Comparison of ENCODE assay signal across 15 cellular contexts in genomic region chr9:116647515-116647809, GRCh38. TPM values are rescaled to one million over a fixed set of nuclear protein-coding genes. Genes with fewer than 3 reads are reported as not detected.
DNase-seq lines count a peak whose midpoint lies in the region; ATAC-seq and TF ChIP-seq lines count a peak whose summit lies in the region.
"Had no signal": no experiment of that assay in that cellular context is flagged by ENCODE, and none has a peak within 500 bp of the region (broad histone marks: within the 10 kb centered on the region; RNA-seq: fewer than 3 reads in every experiment).

No MANE protein-coding gene starts in this region.

- no peaks in the 10 kb centered on the region for H3K27me3 ChIP-seq in Loucy (ENCODE audit: insufficient read depth, low read length, poor library complexity, severe bottlenecking)
- H3K27me3 ChIP-seq in left ventricle myocardium inferior (ENCODE audit: low read depth) = no peaks in the 10 kb centered on the region
- H3K27me3 ChIP-seq in gastrocnemius medialis = no peaks in the 10 kb centered on the region
- H3K27me3 ChIP-seq in Peyer's patch = no peaks in the 10 kb centered on the region
- H3K27me3 ChIP-seq: breast epithelium, sigmoid colon had no signal

- in situ Hi-C loops in gastrocnemius medialis (cut with MboI; ENCODE audit: low sequenced_read_pairs in 4 of 4) = no loop called here

- H3K9me3 ChIP-seq in Loucy (ENCODE audit: insufficient read depth, low read depth, low read length) = no peaks in the 10 kb centered on the region
- H3K9me3 ChIP-seq in left ventricle myocardium inferior (replicated peaks) = no peaks in the 10 kb centered on the region
- H3K9me3 ChIP-seq in gastrocnemius medialis = no peaks in the 10 kb centered on the region
- H3K9me3 ChIP-seq in Peyer's patch = no peaks in the 10 kb centered on the region
- H3K9me3 ChIP-seq: breast epithelium, sigmoid colon had no signal

- intact Hi-C loops in left ventricle myocardium inferior (cut with micrococcal nuclease) (loop anchor here (10.0 kb wide), 1 partner anchor 73 kb away; no protein-coding TSS in a partner anchor), gastrocnemius medialis (cut with DNase I; ENCODE audit: low total_unique reads) (loop anchor here (5.0 kb wide), 2 partner anchors 280 to 1055 kb away; no protein-coding TSS in a partner anchor)

- H3K9ac ChIP-seq in Loucy (ENCODE audit: low read depth, low read length, poor library complexity, severe bottlenecking) = no peak overlapping the region

- H2AFZ ChIP-seq in Loucy (ENCODE audit: low read length) = no peak overlapping the region

- peak; percentile 27 for ATAC-seq in GM18867 (IDR thresholded peaks at IDR 0.05; ENCODE audit: unreplicated experiment)
- peak; percentile 96 to 98 for ATAC-seq in gastrocnemius medialis
- ATAC-seq in HG03135 (IDR thresholded peaks at IDR 0.05; ENCODE audit: unreplicated experiment) = no peak
- ATAC-seq: activated naive CD8-positive, alpha-beta T cell treated with anti-CD3 and anti-CD28 coated beads, Interleukin-2, amount 50 U/mL, for 24 hours had no signal

- H3K9me2 ChIP-seq in Loucy (replicated peaks; ENCODE audit: low read depth, low read length) = no peaks in the 10 kb centered on the region

- H3K27ac ChIP-seq in left ventricle myocardium inferior (replicated peaks) = peak overlapping the region; percentile 86
- H3K27ac ChIP-seq in gastrocnemius medialis = peak overlapping the region; percentile 81 to 93 (median 82)
- no peak overlapping the region for H3K27ac ChIP-seq in Peyer's patch
- H3K27ac ChIP-seq: breast epithelium, foreskin keratinocyte, sigmoid colon had no signal

- H3K36me3 ChIP-seq in Loucy (ENCODE audit: insufficient read depth, low read length) = no peaks in the 10 kb centered on the region
- H3K36me3 ChIP-seq in left ventricle myocardium inferior = no peaks in the 10 kb centered on the region
- H3K36me3 ChIP-seq in gastrocnemius medialis = no peaks in the 10 kb centered on the region
- H3K36me3 ChIP-seq in Peyer's patch = no peaks in the 10 kb centered on the region
- H3K36me3 ChIP-seq: breast epithelium had no signal

- TF ChIP-seq CTCF in Loucy (conservative IDR thresholded peaks at IDR 0.05; ENCODE audit: low read length) (peak; percentile 15; the same call in 1 of the 2 replicates), left ventricle myocardium inferior (IDR thresholded peaks at IDR 0.05; ENCODE audit: borderline replicate concordance) (peak; percentile 1), gastrocnemius medialis (IDR thresholded peaks at IDR 0.05 in 4 of 5, conservative IDR thresholded peaks at IDR 0.05 in 1 of 5) (no peak), Peyer's patch (IDR thresholded peaks at IDR 0.05) (no peak)

- no peaks in the 10 kb centered on the region for H3F3A ChIP-seq in Loucy (ENCODE audit: low read depth)

- no peak overlapping the region for H3K4me3 ChIP-seq in Loucy (ENCODE audit: low read length, poor library complexity, severe bottlenecking)
- H3K4me3 ChIP-seq in left ventricle myocardium inferior = no peak overlapping the region
- no peak overlapping the region for H3K4me3 ChIP-seq in gastrocnemius medialis
- no peak overlapping the region for H3K4me3 ChIP-seq in Peyer's patch
- H3K4me3 ChIP-seq: breast epithelium, sigmoid colon had no signal

- no peaks in the 10 kb centered on the region for H4K20me1 ChIP-seq in Loucy (ENCODE audit: insufficient read depth, low read length, poor library complexity, severe bottlenecking)

- no peak for TF ChIP-seq POLR2A in gastrocnemius medialis (IDR thresholded peaks at IDR 0.05)
- no peak for TF ChIP-seq POLR2A in Peyer's patch (IDR thresholded peaks at IDR 0.05)

- H3K4me1 ChIP-seq in Loucy (ENCODE audit: insufficient read depth, low read length, poor library complexity, severe bottlenecking) = no peaks in the 10 kb centered on the region
- peaks cover 21% of the 10 kb centered on the region for H3K4me1 ChIP-seq in left ventricle myocardium inferior
- H3K4me1 ChIP-seq in gastrocnemius medialis = peaks cover 20 to 52% of the 10 kb centered on the region in 2 donors
- no peaks in the 10 kb centered on the region for H3K4me1 ChIP-seq in Peyer's patch
- H3K4me1 ChIP-seq: foreskin keratinocyte had no signal

- no peaks in the 10 kb centered on the region for H3K79me2 ChIP-seq in Loucy (ENCODE audit: insufficient read depth, low read length)

- DNase-seq in left ventricle myocardium inferior = peak; percentile 56
- DNase-seq in gastrocnemius medialis = peak; percentile 89 to 91
- DNase-seq in activated CD4-positive, alpha-beta T cell treated with anti-CD3 and anti-CD28 coated beads, Interleukin-2, amount 50 U/mL, for 1 hour = no peak
- no peak for DNase-seq in activated naive CD4-positive, alpha-beta T cell treated with Interleukin-2 at 50 U/mL for 16 hours
- DNase-seq in Peyer's patch = no peak
- DNase-seq: activated naive CD8-positive, alpha-beta T cell treated with anti-CD3 and anti-CD28 coated beads, Interleukin-2, amount 50 U/mL, for 24 hours; foreskin keratinocyte; NCI-H187; sigmoid colon; stimulated activated CD4-positive, alpha-beta T cell treated with anti-CD3 and anti-CD28 coated beads, Interleukin-1b, Interleukin-23, amount 100 ng/mL, for 48 hours; stimulated activated naive CD8-positive, alpha-beta T cell treated with anti-CD3 and anti-CD28 coated beads, Interleukin-15, amount 100 ng/mL, for 72 hours had no signal

- no peak overlapping the region for H3K4me2 ChIP-seq in Loucy (ENCODE audit: low read depth, low read length, poor library complexity, severe bottlenecking)

RNA-seq across cellular contexts. Expression of gene TRIM32, which starts 39.6 kb away (rescaled TPM):
- 14.9 TPM for total RNA-seq in left ventricle myocardium inferior
- 10 to 100 TPM; 12.6 to 25.8 (median 24.3) TPM for total RNA-seq in gastrocnemius medialis
- 10 to 100 TPM; 12.4 to 35.7 (median 25.4) TPM for total RNA-seq in Peyer's patch

Comparison
In these comparisons a context has a peak if more than half of its experiments do, and no peak if none do; other contexts are left out.
1. CTCF ChIP-seq: peak in Loucy (single experiment) and left ventricle myocardium inferior (single experiment); none in gastrocnemius medialis (0 of 5) and Peyer's patch (0 of 6).
2. DNase-seq: peak in left ventricle myocardium inferior (single experiment) and gastrocnemius medialis (2 of 2); none in activated CD4-positive, alpha-beta T cell treated with anti-CD3 and anti-CD28 coated beads, Interleukin-2, amount 50 U/mL, for 1 hour (single experiment), activated naive CD4-positive, alpha-beta T cell treated with Interleukin-2 at 50 U/mL for 16 hours (single experiment) and Peyer's patch (0 of 3).
3. H3K27ac ChIP-seq: peak in left ventricle myocardium inferior (single experiment) and gastrocnemius medialis (4 of 4); none in Peyer's patch (0 of 4).